ENCODE assay signal across 16 cellular contexts in genomic region chr1:27133990-27134389, GRCh38. TPM values are rescaled to one million over a fixed set of nuclear protein-coding genes. Genes with fewer than 3 reads are reported as not detected.
A peak's percentile ranks its signal among the peaks of the same experiment; 100 is the strongest.
DNase-seq lines count a peak whose midpoint lies in the region; ATAC-seq and TF ChIP-seq lines count a peak whose summit lies in the region.
"Had no signal": no experiment of that assay in that cellular context is flagged by ENCODE, and none has a peak within 500 bp of the region (broad histone marks: within the 10 kb centered on the region; RNA-seq: fewer than 3 reads in every experiment).

No MANE protein-coding gene starts in this region.

- no peak overlapping the region for H3K4me3 Mint-ChIP-seq in natural killer cell
- H3K4me3 Mint-ChIP-seq in natural killer cell treated with Interleukin-12 subunit alpha and Interleukin-12 subunit beta and Interleukin-15 and Interleukin-18, amount 100 ng/mL, for 72 hours = no peak overlapping the region
- no peak overlapping the region for H3K4me3 Mint-ChIP-seq in activated CD4-positive, alpha-beta T cell treated with anti-CD3 and anti-CD28 coated beads for 36 hours
- H3K4me3 Mint-ChIP-seq: activated CD4-positive, alpha-beta T cell treated with anti-CD3 and anti-CD28 coated beads, Interleukin-2, amount 10 ng/mL, durations not matched to agents 7 days and 5 days had no signal

- H3K27ac ChIP-seq in adrenal gland (peak overlapping the region in 4 of 5 donors; percentile 2 to 45 (median 13)), breast epithelium (peak overlapping the region in 1 of 2 donors; percentile 82)
- H3K27ac ChIP-seq: HL-60 had no signal

- CTCF ChIA-PET in activated CD4-positive, alpha-beta T cell treated with anti-CD3 and anti-CD28 coated beads for 36 hours (lab: Charles Lee) = interaction anchor here (1.0 to 1.6 kb wide), 3 partner anchors 18 to 90 kb away, joined by 4 to 5 read pairs (median 5); no protein-coding TSS in a partner anchor

- no peak for ATAC-seq in natural killer cell
- no peak for ATAC-seq in natural killer cell treated with Interleukin-12 subunit alpha and Interleukin-12 subunit beta and Interleukin-15 and Interleukin-18, amount 100 ng/mL, for 72 hours
- peak; percentile 51 for ATAC-seq in HG02938 (IDR thresholded peaks at IDR 0.05; ENCODE audit: unreplicated experiment)
- ATAC-seq in HG03025 (IDR thresholded peaks at IDR 0.05; ENCODE audit: low FRiP score, unreplicated experiment) = no peak
- ATAC-seq in activated CD4-positive, alpha-beta T cell treated with anti-CD3 and anti-CD28 coated beads for 36 hours = no peak

- no peak for DNase-seq in natural killer cell
- DNase-seq in natural killer cell treated with Interleukin-12 subunit alpha and Interleukin-12 subunit beta and Interleukin-15 and Interleukin-18, amount 100 ng/mL, for 72 hours (ENCODE audit: low spot score) = no peak
- no peak for DNase-seq in adrenal gland
- no peak for DNase-seq in activated gamma-delta T cell (lab: John Stamatoyannopoulos, UW)
- no peak for DNase-seq in breast epithelium (ENCODE audit: low spot score in 2 of 2)
- no peak for DNase-seq in activated CD4-positive, alpha-beta T cell treated with anti-CD3 and anti-CD28 coated beads for 36 hours
- DNase-seq: activated CD4-positive, alpha-beta T cell treated with anti-CD3 and anti-CD28 coated beads, Interleukin-2, amount 10 ng/mL, durations not matched to agents 7 days and 5 days; activated naive CD4-positive, alpha-beta T cell treated with anti-CD3 and anti-CD28 coated beads, Interleukin-2, amount 50 U/mL, for 16 hours; erythroblast; MM.1S; NCI-H526 treated with DMSO at 0.1 percent for 48 hours; SHP77 treated with DMSO at 0.1 percent for 48 hours; trophoblast cell had no signal

- H3K27me3 Mint-ChIP-seq in natural killer cell (ENCODE audit: low read depth in 2 of 2) = no peaks in the 10 kb centered on the region
- no peaks in the 10 kb centered on the region for H3K27me3 Mint-ChIP-seq in natural killer cell treated with Interleukin-12 subunit alpha and Interleukin-12 subunit beta and Interleukin-15 and Interleukin-18, amount 100 ng/mL, for 72 hours
- no peaks in the 10 kb centered on the region for H3K27me3 Mint-ChIP-seq in activated CD4-positive, alpha-beta T cell treated with anti-CD3 and anti-CD28 coated beads for 36 hours
- H3K27me3 Mint-ChIP-seq: activated CD4-positive, alpha-beta T cell treated with anti-CD3 and anti-CD28 coated beads, Interleukin-2, amount 10 ng/mL, durations not matched to agents 7 days and 5 days had no signal

- no peaks in the 10 kb centered on the region for H3K36me3 ChIP-seq in adrenal gland (replicated peaks in 1 of 2)
- H3K36me3 ChIP-seq in breast epithelium = no peaks in the 10 kb centered on the region

- 59 to 71% (median 67%) methylated on average over 6 of the region's 6 CpGs for WGBS in adrenal gland, 4 donors

- no peaks in the 10 kb centered on the region for H3K9me3 Mint-ChIP-seq in natural killer cell
- no peaks in the 10 kb centered on the region for H3K9me3 Mint-ChIP-seq in natural killer cell treated with Interleukin-12 subunit alpha and Interleukin-12 subunit beta and Interleukin-15 and Interleukin-18, amount 100 ng/mL, for 72 hours
- H3K9me3 Mint-ChIP-seq in activated CD4-positive, alpha-beta T cell treated with anti-CD3 and anti-CD28 coated beads for 36 hours (ENCODE audit: low read depth) = no peaks in the 10 kb centered on the region
- H3K9me3 Mint-ChIP-seq: activated CD4-positive, alpha-beta T cell treated with anti-CD3 and anti-CD28 coated beads, Interleukin-2, amount 10 ng/mL, durations not matched to agents 7 days and 5 days had no signal

- TF ChIP-seq POLR2A in adrenal gland (IDR thresholded peaks at IDR 0.05) (no peak), breast epithelium (IDR thresholded peaks at IDR 0.05) (no peak)

- H3K4me1 Mint-ChIP-seq in natural killer cell = peaks cover 40 to 45% of the 10 kb centered on the region in 2 donors
- peaks cover 41 to 42% of the 10 kb centered on the region in 2 donors for H3K4me1 Mint-ChIP-seq in natural killer cell treated with Interleukin-12 subunit alpha and Interleukin-12 subunit beta and Interleukin-15 and Interleukin-18, amount 100 ng/mL, for 72 hours (ENCODE audit: low read depth in 2 of 2)
- H3K4me1 Mint-ChIP-seq in activated CD4-positive, alpha-beta T cell treated with anti-CD3 and anti-CD28 coated beads for 36 hours = peaks cover 34% of the 10 kb centered on the region

- POLR2A ChIA-PET in activated CD4-positive, alpha-beta T cell treated with anti-CD3 and anti-CD28 coated beads for 36 hours (lab: Charles Lee) = no interaction called here

- H3K27me3 ChIP-seq in adrenal gland (no peaks in the 10 kb centered on the region), breast epithelium (no peaks in the 10 kb centered on the region)

- H3K4me1 ChIP-seq in adrenal gland (replicated peaks in 1 of 2) (peaks cover 20 to 37% of the 10 kb centered on the region in 2 donors), breast epithelium (peaks cover 9 to 27% of the 10 kb centered on the region in 2 donors)

- no peak overlapping the region for H3K4me3 ChIP-seq in adrenal gland
- H3K4me3 ChIP-seq in breast epithelium = no peak overlapping the region

- no peaks in the 10 kb centered on the region for H3K36me3 Mint-ChIP-seq in natural killer cell
- no peaks in the 10 kb centered on the region for H3K36me3 Mint-ChIP-seq in natural killer cell treated with Interleukin-12 subunit alpha and Interleukin-12 subunit beta and Interleukin-15 and Interleukin-18, amount 100 ng/mL, for 72 hours
- peaks cover 3% of the 10 kb centered on the region for H3K36me3 Mint-ChIP-seq in activated CD4-positive, alpha-beta T cell treated with anti-CD3 and anti-CD28 coated beads for 36 hours (ENCODE audit: low read depth)

- H3K27ac Mint-ChIP-seq in natural killer cell = peak overlapping the region; percentile 20 to 99
- H3K27ac Mint-ChIP-seq in natural killer cell treated with Interleukin-12 subunit alpha and Interleukin-12 subunit beta and Interleukin-15 and Interleukin-18, amount 100 ng/mL, for 72 hours = peak overlapping the region in 1 of 2 donors; percentile 87
- H3K27ac Mint-ChIP-seq in activated CD4-positive, alpha-beta T cell treated with anti-CD3 and anti-CD28 coated beads for 36 hours = no peak overlapping the region

- intact Hi-C loops in natural killer cell (cut with micrococcal nuclease) = no loop called here
- intact Hi-C loops in adrenal gland (cut with DNase I) = no loop called here
- intact Hi-C loops in breast epithelium (cut with DNase I; ENCODE audit: low total_unique reads) = no loop called here
- intact Hi-C loops in activated CD4-positive, alpha-beta T cell treated with anti-CD3 and anti-CD28 coated beads for 36 hours (cut with DNase I, micrococcal nuclease) = no loop called here

- no peak for TF ChIP-seq CTCF in natural killer cell (IDR thresholded peaks at IDR 0.05)
- TF ChIP-seq CTCF in adrenal gland (IDR thresholded peaks at IDR 0.05) = no peak
- TF ChIP-seq CTCF in breast epithelium (IDR thresholded peaks at IDR 0.05) = no peak

- H3K9me3 ChIP-seq in adrenal gland (replicated peaks in 1 of 3) = no peaks in the 10 kb centered on the region
- H3K9me3 ChIP-seq in breast epithelium = no peaks in the 10 kb centered on the region

RNA-seq across cellular contexts. Expression of gene SLC9A1, which starts 20.9 kb away (rescaled TPM):
- total RNA-seq in natural killer cell (10 to 100 TPM; 26.5 to 37.4 (median 29.4) TPM), adrenal gland (10 to 100 TPM; 12.6 to 44.0 (median 28.4) TPM), breast epithelium (10 to 100 TPM in 2 of 3 donors, 1 to 10 TPM in 1; 6.1 to 14.2 (median 13.8) TPM)
- 10 to 100 TPM; 25.3 to 31.4 TPM for total RNA-seq in natural killer cell treated with Interleukin-12 subunit alpha and Interleukin-12 subunit beta and Interleukin-15 and Interleukin-18, amount 100 ng/mL, for 72 hours
- polyA plus RNA-seq in adrenal gland = 10 to 100 TPM; 16.3 to 49.0 (median 30.0) TPM
- 10 to 100 TPM; 15.6 to 20.4 TPM for total RNA-seq in activated CD4-positive, alpha-beta T cell treated with anti-CD3 and anti-CD28 coated beads for 36 hours
